1 cellular context compared by ENCODE assay signal in the genomic region with DNA sequence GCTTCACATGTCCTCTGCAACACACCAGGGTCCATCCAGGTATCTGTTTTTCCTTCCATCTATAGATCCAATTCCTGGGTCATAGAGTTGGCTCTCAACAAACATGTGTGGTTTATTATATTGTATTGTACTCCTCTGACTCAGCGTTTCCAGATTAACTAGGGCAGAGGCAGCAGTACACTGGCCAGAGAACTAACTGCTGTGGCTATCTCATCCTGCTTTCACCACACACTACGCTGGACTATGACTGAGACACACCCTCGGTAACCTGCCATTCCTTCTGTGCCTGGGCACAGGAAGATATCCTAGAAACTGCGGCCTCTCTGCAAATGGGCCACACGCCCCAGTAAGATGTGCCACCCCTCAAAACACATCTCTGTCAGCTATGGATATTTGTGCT.
A peak's percentile ranks its signal among the peaks of the same experiment; 100 is the strongest.
TF ChIP-seq lines count a peak whose summit lies in the region.

No MANE protein-coding gene starts in this region.

TF ChIP-seq in K562, 482 proteins besides CTCF, POLR2A, EP300 and RAD21 (continued from another document and continues in another):
- TF ChIP-seq ZNF609 (CRISPR knock-in tag; IDR thresholded peaks at IDR 0.05; ENCODE audit: borderline replicate concordance) (no peak), PTRF (tag; IDR thresholded peaks at IDR 0.05) (no peak), DNMT1 (IDR thresholded peaks at IDR 0.05) (no peak), POLR2B (IDR thresholded peaks at IDR 0.05; ENCODE audit: low read depth, partially characterized antibody) (no peak), YY1 (IDR thresholded peaks at IDR 0.05; ENCODE audit: borderline replicate concordance in 1 of 3, control insufficient read depth in 1 of 3, extremely low read depth in 1 of 3, insufficient read depth in 3 of 3, insufficient read length in 1 of 3, insufficient replicate concordance in 2 of 3, low read depth in 1 of 3, low read length in 2 of 3) (peak in 1 of 3 experiments; percentile 17), SMARCE1 (IDR thresholded peaks at IDR 0.05) (peak; percentile 37; the same call in 1 of the 2 replicates), POLR2G (IDR thresholded peaks at IDR 0.05; ENCODE audit: low read depth, low read length) (no peak), SMAD3 (CRISPR knock-in tag; conservative IDR thresholded peaks at IDR 0.05) (no peak), KLF10 (CRISPR knock-in tag; IDR thresholded peaks at IDR 0.05) (no peak), NFE2 (IDR thresholded peaks at IDR 0.05; ENCODE audit: low read depth) (peak; percentile 94), UBTF (IDR thresholded peaks at IDR 0.05; ENCODE audit: borderline replicate concordance in 1 of 2, low read depth in 2 of 2, low read length in 2 of 2) (no peak), ZSCAN32 (CRISPR knock-in tag; IDR thresholded peaks at IDR 0.05) (no peak), BCOR (IDR thresholded peaks at IDR 0.05) (no peak), TBP (optimal IDR thresholded peaks at IDR 0.05; ENCODE audit: low read depth, low read length) (no peak), CCAR2 (IDR thresholded peaks at IDR 0.05; ENCODE audit: low read depth, low read length) (no peak), ZBTB49 (CRISPR knock-in tag; IDR thresholded peaks at IDR 0.05; ENCODE audit: borderline replicate concordance) (no peak), ZNF408 (CRISPR knock-in tag; IDR thresholded peaks at IDR 0.05; ENCODE audit: low read depth) (no peak), HMG20A (CRISPR knock-in tag; conservative IDR thresholded peaks at IDR 0.05) (no peak), ZFX (CRISPR knock-in tag; IDR thresholded peaks at IDR 0.05) (no peak), CBFA2T3 (IDR thresholded peaks at IDR 0.05) (peak; percentile 61), ZBTB17 (CRISPR knock-in tag; IDR thresholded peaks at IDR 0.05) (no peak), ZNF274 (IDR thresholded peaks at IDR 0.05; ENCODE audit: borderline replicate concordance, low read depth, low read length) (no peak), RAD51 (IDR thresholded peaks at IDR 0.05; ENCODE audit: borderline replicate concordance, low read depth) (no peak), HSF4 (CRISPR knock-in tag; IDR thresholded peaks at IDR 0.05; ENCODE audit: borderline replicate concordance) (no peak), ZNF740 (CRISPR knock-in tag; IDR thresholded peaks at IDR 0.05) (no peak), ZNF740 (tag; IDR thresholded peaks at IDR 0.05) (no peak), SAFB (IDR thresholded peaks at IDR 0.05; ENCODE audit: borderline replicate concordance, low read depth, low read length) (no peak), CHD4 (IDR thresholded peaks at IDR 0.05; ENCODE audit: insufficient read depth, insufficient replicate concordance, low read depth, low read length, poor library complexity, severe bottlenecking) (no peak), POLR2AphosphoS5 (IDR thresholded peaks at IDR 0.05; ENCODE audit: control insufficient read depth, insufficient read depth, low read depth, low read length) (no peak), SMARCA5 (IDR thresholded peaks at IDR 0.05) (no peak), NFATC3 (IDR thresholded peaks at IDR 0.05) (no peak), ZNF586 (CRISPR knock-in tag; conservative IDR thresholded peaks at IDR 0.05) (no peak), HDGF (IDR thresholded peaks at IDR 0.05) (no peak), ARID2 (IDR thresholded peaks at IDR 0.05) (no peak), ARNT (IDR thresholded peaks at IDR 0.05) (no peak), SUPT5H (IDR thresholded peaks at IDR 0.05) (no peak), CBX8 (IDR thresholded peaks at IDR 0.05; ENCODE audit: borderline replicate concordance, extremely low read depth, low read depth, low read length, poor library complexity, severe bottlenecking) (no peak), ZBTB12 (CRISPR knock-in tag; IDR thresholded peaks at IDR 0.05) (no peak), ZNF277 (CRISPR knock-in tag; IDR thresholded peaks at IDR 0.05; ENCODE audit: borderline replicate concordance) (no peak), JUN (IDR thresholded peaks at IDR 0.05; ENCODE audit: borderline replicate concordance, low read depth, low read length) (no peak), JUN (CRISPR knock-in tag; IDR thresholded peaks at IDR 0.05; ENCODE audit: borderline replicate concordance) (no peak), STAT5A (IDR thresholded peaks at IDR 0.05; ENCODE audit: borderline replicate concordance, low read length) (no peak), FOS (IDR thresholded peaks at IDR 0.05; ENCODE audit: extremely low read depth, insufficient read length) (no peak), ZNF134 (CRISPR knock-in tag; conservative IDR thresholded peaks at IDR 0.05) (no peak), POU5F1 (IDR thresholded peaks at IDR 0.05; ENCODE audit: borderline replicate concordance, low read depth, low read length, partially characterized antibody) (no peak), SMARCB1 (IDR thresholded peaks at IDR 0.05; ENCODE audit: insufficient read length, low read depth) (no peak)
- TF ChIP-seq, protein P1, sequence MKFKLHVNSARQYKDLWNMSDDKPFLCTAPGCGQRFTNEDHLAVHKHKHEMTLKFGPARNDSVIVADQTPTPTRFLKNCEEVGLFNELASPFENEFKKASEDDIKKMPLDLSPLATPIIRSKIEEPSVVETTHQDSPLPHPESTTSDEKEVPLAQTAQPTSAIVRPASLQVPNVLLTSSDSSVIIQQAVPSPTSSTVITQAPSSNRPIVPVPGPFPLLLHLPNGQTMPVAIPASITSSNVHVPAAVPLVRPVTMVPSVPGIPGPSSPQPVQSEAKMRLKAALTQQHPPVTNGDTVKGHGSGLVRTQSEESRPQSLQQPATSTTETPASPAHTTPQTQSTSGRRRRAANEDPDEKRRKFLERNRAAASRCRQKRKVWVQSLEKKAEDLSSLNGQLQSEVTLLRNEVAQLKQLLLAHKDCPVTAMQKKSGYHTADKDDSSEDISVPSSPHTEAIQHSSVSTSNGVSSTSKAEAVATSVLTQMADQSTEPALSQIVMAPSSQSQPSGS (CRISPR knock-in tag; IDR thresholded peaks at IDR 0.05), result no peak
- TF ChIP-seq, protein P2, sequence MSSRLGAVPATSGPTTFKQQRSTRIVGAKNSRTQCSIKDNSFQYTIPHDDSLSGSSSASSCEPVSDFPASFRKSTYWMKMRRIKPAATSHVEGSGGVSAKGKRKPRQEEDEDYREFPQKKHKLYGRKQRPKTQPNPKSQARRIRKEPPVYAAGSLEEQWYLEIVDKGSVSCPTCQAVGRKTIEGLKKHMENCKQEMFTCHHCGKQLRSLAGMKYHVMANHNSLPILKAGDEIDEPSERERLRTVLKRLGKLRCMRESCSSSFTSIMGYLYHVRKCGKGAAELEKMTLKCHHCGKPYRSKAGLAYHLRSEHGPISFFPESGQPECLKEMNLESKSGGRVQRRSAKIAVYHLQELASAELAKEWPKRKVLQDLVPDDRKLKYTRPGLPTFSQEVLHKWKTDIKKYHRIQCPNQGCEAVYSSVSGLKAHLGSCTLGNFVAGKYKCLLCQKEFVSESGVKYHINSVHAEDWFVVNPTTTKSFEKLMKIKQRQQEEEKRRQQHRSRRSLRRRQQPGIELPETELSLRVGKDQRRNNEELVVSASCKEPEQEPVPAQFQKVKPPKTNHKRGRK (tag; IDR thresholded peaks at IDR 0.05), result no peak
- TF ChIP-seq, protein P3, sequence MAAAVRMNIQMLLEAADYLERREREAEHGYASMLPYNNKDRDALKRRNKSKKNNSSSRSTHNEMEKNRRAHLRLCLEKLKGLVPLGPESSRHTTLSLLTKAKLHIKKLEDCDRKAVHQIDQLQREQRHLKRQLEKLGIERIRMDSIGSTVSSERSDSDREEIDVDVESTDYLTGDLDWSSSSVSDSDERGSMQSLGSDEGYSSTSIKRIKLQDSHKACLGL (CRISPR knock-in tag; IDR thresholded peaks at IDR 0.05; ENCODE audit: borderline replicate concordance, poor library complexity, severe bottlenecking), result no peak
